23 cellular contexts compared by ENCODE assay signal in genomic region chr18:46456691-46457090, GRCh38.
"Had no signal": no experiment of that assay in that cellular context is flagged by ENCODE, and none has a peak within 500 bp of the region (broad histone marks: within the 10 kb centered on the region; RNA-seq: fewer than 3 reads in every experiment).

No MANE protein-coding gene starts in this region.

- H3K9me3 Mint-ChIP-seq: dendritic cell treated with granulocyte-macrophage colony-stimulating factor and Interleukin-4, amounts not matched to agents 40 ng/mL and 50 ng/mL, for 4 days; effector memory CD8-positive, alpha-beta T cell; endodermal cell had no signal

- H3K4me3 ChIP-seq: colonic mucosa, dorsolateral prefrontal cortex, esophagus muscularis mucosa, esophagus squamous epithelium, gastrocnemius medialis, gastroesophageal sphincter, heart left ventricle, heart right ventricle had no signal

- H3K27me3 ChIP-seq: colonic mucosa, esophagus muscularis mucosa, esophagus squamous epithelium, foreskin keratinocyte, gastrocnemius medialis, gastroesophageal sphincter, heart left ventricle, heart right ventricle had no signal

- H3K27ac Mint-ChIP-seq: dendritic cell treated with granulocyte-macrophage colony-stimulating factor and Interleukin-4, amounts not matched to agents 40 ng/mL and 50 ng/mL, for 4 days; effector memory CD8-positive, alpha-beta T cell; endodermal cell had no signal

- DNase-seq: colonic mucosa; cortex of kidney; dermis blood vessel endothelial cell; dorsolateral prefrontal cortex; effector CD4-positive, alpha-beta T cell; effector CD8-positive, alpha-beta T cell; effector memory CD4-positive, alpha-beta T cell; effector memory CD8-positive, alpha-beta T cell; erythroblast; esophagus squamous epithelium; foreskin fibroblast; foreskin keratinocyte; foreskin melanocyte; gastrocnemius medialis; glutamatergic neuron; head of caudate nucleus; heart left ventricle; heart right ventricle had no signal

- H3K36me3 ChIP-seq: colonic mucosa, gastrocnemius medialis had no signal

- H3K9me3 ChIP-seq: colonic mucosa, gastrocnemius medialis, gastroesophageal sphincter had no signal

- H3K4me3 Mint-ChIP-seq: dendritic cell treated with granulocyte-macrophage colony-stimulating factor and Interleukin-4, amounts not matched to agents 40 ng/mL and 50 ng/mL, for 4 days; effector memory CD8-positive, alpha-beta T cell; endodermal cell had no signal

- H3K4me1 ChIP-seq: colonic mucosa, esophagus muscularis mucosa, esophagus squamous epithelium, foreskin keratinocyte, gastrocnemius medialis, gastroesophageal sphincter, heart left ventricle, heart right ventricle had no signal

- H3K27ac ChIP-seq: colonic mucosa, dorsolateral prefrontal cortex, epithelial cell of prostate, esophagus muscularis mucosa, esophagus squamous epithelium, foreskin keratinocyte, gastrocnemius medialis, gastroesophageal sphincter, heart left ventricle, heart right ventricle had no signal
